In genomic region chr9:124721109-124721850, GRCh38 we compare ENCODE assay signal across 1 cellular context.
TF ChIP-seq lines count a peak whose summit lies in the region.

No MANE protein-coding gene starts in this region.

TF ChIP-seq in K562, 482 proteins besides CTCF, POLR2A, EP300 and RAD21 (continued from another document and continues in another):
- TF ChIP-seq ELK1 (CRISPR knock-in tag; IDR thresholded peaks at IDR 0.05) (no peak), SRSF3 (IDR thresholded peaks at IDR 0.05; ENCODE audit: insufficient read depth, low read length) (no peak), EHMT2 (IDR thresholded peaks at IDR 0.05) (no peak), ZNF444 (CRISPR knock-in tag; IDR thresholded peaks at IDR 0.05) (no peak), STAT5A (IDR thresholded peaks at IDR 0.05; ENCODE audit: borderline replicate concordance, low read length) (no peak), ETS1 (conservative IDR thresholded peaks at IDR 0.05; ENCODE audit: control insufficient read depth, low read depth, low read length) (no peak), THRA (IDR thresholded peaks at IDR 0.05) (no peak), MLX (CRISPR knock-in tag; conservative IDR thresholded peaks at IDR 0.05) (no peak), RBM34 (IDR thresholded peaks at IDR 0.05; ENCODE audit: borderline replicate concordance, insufficient read depth, low read length) (no peak), ARHGAP35 (IDR thresholded peaks at IDR 0.05; ENCODE audit: partially characterized antibody) (no peak), SNRNP70 (optimal IDR thresholded peaks at IDR 0.05; ENCODE audit: low read depth, low read length) (no peak), FOXM1 (IDR thresholded peaks at IDR 0.05; ENCODE audit: low read depth) (no peak), FOXM1 (CRISPR knock-in tag; IDR thresholded peaks at IDR 0.05; ENCODE audit: low read depth) (no peak), MAFG (tag; conservative IDR thresholded peaks at IDR 0.05) (0 out of 2 replicates have a peak, but pooled peaks have one; percentile 21), BHLHE40 (IDR thresholded peaks at IDR 0.05; ENCODE audit: low read length) (no peak), SMC3 (conservative IDR thresholded peaks at IDR 0.05; ENCODE audit: insufficient read depth, low read depth, low read length) (no peak), ZNF274 (IDR thresholded peaks at IDR 0.05; ENCODE audit: borderline replicate concordance, low read depth, low read length) (no peak), ELK3 (CRISPR knock-in tag; IDR thresholded peaks at IDR 0.05) (no peak), LEF1 (IDR thresholded peaks at IDR 0.05) (0 out of 2 replicates have a peak, but pooled peaks have one; percentile 22), ZZZ3 (IDR thresholded peaks at IDR 0.05) (no peak), ZNF655 (CRISPR knock-in tag; IDR thresholded peaks at IDR 0.05) (no peak), NCOR1 (IDR thresholded peaks at IDR 0.05) (no peak), NFIC (IDR thresholded peaks at IDR 0.05) (peak; percentile 66), PPARD (CRISPR knock-in tag; IDR thresholded peaks at IDR 0.05) (no peak), USF2 (CRISPR knock-in tag; IDR thresholded peaks at IDR 0.05) (no peak), ZNF224 (CRISPR knock-in tag; IDR thresholded peaks at IDR 0.05) (no peak), BRF2 (IDR thresholded peaks at IDR 0.05; ENCODE audit: borderline replicate concordance, insufficient read depth, insufficient read length) (no peak), ZNF830 (CRISPR knock-in tag; IDR thresholded peaks at IDR 0.05) (no peak), KDM5B (IDR thresholded peaks at IDR 0.05; ENCODE audit: insufficient replicate concordance, low read depth, low read length) (no peak), FOXA1 (IDR thresholded peaks at IDR 0.05; ENCODE audit: borderline replicate concordance) (no peak), CLOCK (CRISPR knock-in tag; IDR thresholded peaks at IDR 0.05; ENCODE audit: borderline replicate concordance) (no peak), ZKSCAN8 (CRISPR knock-in tag; IDR thresholded peaks at IDR 0.05) (no peak), USF1 (CRISPR knock-in tag; IDR thresholded peaks at IDR 0.05) (no peak), ARID3B (CRISPR knock-in tag; IDR thresholded peaks at IDR 0.05; ENCODE audit: borderline replicate concordance) (no peak), ZNF408 (CRISPR knock-in tag; IDR thresholded peaks at IDR 0.05; ENCODE audit: low read depth) (no peak), CREB1 (IDR thresholded peaks at IDR 0.05) (no peak), CREB1 (CRISPR knock-in tag; IDR thresholded peaks at IDR 0.05) (no peak), JUND (IDR thresholded peaks at IDR 0.05; ENCODE audit: borderline replicate concordance, low read depth, low read length) (no peak), JUND (tag; IDR thresholded peaks at IDR 0.05; ENCODE audit: borderline replicate concordance, low read depth, low read length) (no peak), YY1 (IDR thresholded peaks at IDR 0.05; ENCODE audit: borderline replicate concordance in 1 of 3, control insufficient read depth in 1 of 3, extremely low read depth in 1 of 3, insufficient read depth in 3 of 3, insufficient read length in 1 of 3, insufficient replicate concordance in 2 of 3, low read depth in 1 of 3, low read length in 2 of 3) (no peak), IRF2 (CRISPR knock-in tag; IDR thresholded peaks at IDR 0.05) (no peak), CBX3 (IDR thresholded peaks at IDR 0.05; ENCODE audit: borderline replicate concordance in 1 of 2, low read length in 2 of 2) (no peak), ZEB2 (IDR thresholded peaks at IDR 0.05) (no peak), SLC30A9 (CRISPR knock-in tag; IDR thresholded peaks at IDR 0.05) (no peak), HDAC1 (IDR thresholded peaks at IDR 0.05) (no peak), PHB2 (IDR thresholded peaks at IDR 0.05; ENCODE audit: low read depth) (no peak), SIN3A (IDR thresholded peaks at IDR 0.05; ENCODE audit: borderline replicate concordance in 2 of 2, control insufficient read depth in 1 of 2, low read depth in 2 of 2, low read length in 2 of 2) (no peak), RBFOX2 (IDR thresholded peaks at IDR 0.05; ENCODE audit: low read depth, low read length) (no peak), RBM17 (IDR thresholded peaks at IDR 0.05; ENCODE audit: borderline replicate concordance, low read depth, low read length) (no peak), FOXA3 (CRISPR knock-in tag; conservative IDR thresholded peaks at IDR 0.05 in 1 of 2, IDR thresholded peaks at IDR 0.05 in 1 of 2) (0 out of 4 replicates have a peak, but pooled peaks have one; percentile 22 to 26), RBM25 (IDR thresholded peaks at IDR 0.05; ENCODE audit: low read depth, low read length, severe bottlenecking) (no peak), HDAC3 (IDR thresholded peaks at IDR 0.05; ENCODE audit: borderline replicate concordance, partially characterized antibody) (no peak), KLF6 (CRISPR knock-in tag; IDR thresholded peaks at IDR 0.05; ENCODE audit: borderline replicate concordance) (no peak)
